Comparison of ENCODE assay signal across 17 cellular contexts in the genomic region with DNA sequence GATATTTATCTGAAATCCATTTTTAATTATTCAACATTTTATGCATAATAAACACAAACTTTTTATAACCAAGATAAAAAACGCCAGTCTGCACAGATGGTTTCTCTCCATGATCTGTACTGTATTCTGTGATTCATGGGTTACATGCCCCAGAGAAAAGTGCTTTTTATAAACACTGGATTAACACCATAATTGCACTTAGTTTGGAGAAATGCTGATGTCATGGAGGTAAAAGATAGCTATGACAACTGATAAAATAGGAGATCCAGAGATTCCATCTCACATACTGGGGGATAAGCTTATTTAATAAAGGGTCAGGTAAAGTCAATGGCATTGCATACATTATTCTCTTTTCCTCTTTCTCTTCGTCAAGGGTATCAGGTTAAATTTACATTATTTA.
DNase-seq lines count a peak whose midpoint lies in the region; TF ChIP-seq lines count a peak whose summit lies in the region.
"Had no signal": no experiment of that assay in that cellular context is flagged by ENCODE, and none has a peak within 500 bp of the region (broad histone marks: within the 10 kb centered on the region; RNA-seq: fewer than 3 reads in every experiment).

No MANE protein-coding gene starts in this region.

- H3K9me3 ChIP-seq in SK-N-MC (ENCODE audit: low read depth, low read length) (no peaks in the 10 kb centered on the region), mesenchymal stem cell (ENCODE audit: control insufficient read depth, low read length) (no peaks in the 10 kb centered on the region), hepatocyte (ENCODE audit: low read depth) (no peaks in the 10 kb centered on the region)
- H3K9me3 ChIP-seq: BLaER1 had no signal

- no peak overlapping the region for H3K4me2 ChIP-seq in mesenchymal stem cell (ENCODE audit: low read length, poor library complexity, severe bottlenecking)
- H3K4me2 ChIP-seq in hepatocyte = no peak overlapping the region
- H3K4me2 ChIP-seq: BLaER1 had no signal

- H3K36me3 Mint-ChIP-seq in nephron progenitor cell (ENCODE audit: low read depth) = no peaks in the 10 kb centered on the region
- H3K36me3 Mint-ChIP-seq: CD14-positive monocyte; CD4-positive, alpha-beta memory T cell had no signal

- H3K27ac ChIP-seq in SK-N-MC = peak overlapping the region; percentile 75; the same call in 1 of the 2 replicates
- H3K27ac ChIP-seq in mesenchymal stem cell (ENCODE audit: low read length, poor library complexity, severe bottlenecking) = no peak overlapping the region
- H3K27ac ChIP-seq in hepatocyte = no peak overlapping the region
- H3K27ac ChIP-seq: BLaER1, GM23248 had no signal

- no peak overlapping the region for H3K9ac ChIP-seq in SK-N-MC (ENCODE audit: insufficient read length)
- no peak overlapping the region for H3K9ac ChIP-seq in mesenchymal stem cell (ENCODE audit: low read length)
- H3K9ac ChIP-seq: BLaER1, GM23248 had no signal

- no peak overlapping the region for H4K8ac ChIP-seq in mesenchymal stem cell (ENCODE audit: low read length)

- no peaks in the 10 kb centered on the region for H3K27me3 Mint-ChIP-seq in nephron progenitor cell (ENCODE audit: low read depth, poor library complexity)
- H3K27me3 Mint-ChIP-seq: CD4-positive, alpha-beta memory T cell had no signal

- H3K36me3 ChIP-seq in SK-N-MC (ENCODE audit: insufficient read depth, low read length) = no peaks in the 10 kb centered on the region
- H3K36me3 ChIP-seq in mesenchymal stem cell (ENCODE audit: control insufficient read depth in 1 of 2, insufficient read depth in 2 of 2, low read depth in 1 of 2, low read length in 2 of 2) = no peaks in the 10 kb centered on the region
- no peaks in the 10 kb centered on the region for H3K36me3 ChIP-seq in hepatocyte (replicated peaks; ENCODE audit: insufficient read depth, low read depth)
- H3K36me3 ChIP-seq: BLaER1 had no signal

- no peak overlapping the region for H3K18ac ChIP-seq in mesenchymal stem cell (ENCODE audit: low read depth in 1 of 2, low read length in 2 of 2)

- H3K14ac ChIP-seq in mesenchymal stem cell (ENCODE audit: low read length in 2 of 2) = no peak overlapping the region

- H3K4me1 ChIP-seq in mesenchymal stem cell (ENCODE audit: control insufficient read depth, insufficient read depth, low read depth, low read length) (no peaks in the 10 kb centered on the region), hepatocyte (ENCODE audit: insufficient read depth) (no peaks in the 10 kb centered on the region)
- H3K4me1 ChIP-seq: BLaER1 had no signal

- H3K4me1 Mint-ChIP-seq in nephron progenitor cell = no peaks in the 10 kb centered on the region
- H3K4me1 Mint-ChIP-seq: CD14-positive monocyte; CD4-positive, alpha-beta memory T cell had no signal

- H4K91ac ChIP-seq in mesenchymal stem cell (ENCODE audit: low read length) = no peak overlapping the region

- H3K27me3 ChIP-seq in mesenchymal stem cell (ENCODE audit: control insufficient read depth in 1 of 2, insufficient read depth in 1 of 2, low read length in 2 of 2) = no peaks in the 10 kb centered on the region
- H3K27me3 ChIP-seq in hepatocyte = no peaks in the 10 kb centered on the region
- H3K27me3 ChIP-seq: BLaER1 had no signal

- no peaks in the 10 kb centered on the region for H3K9me3 Mint-ChIP-seq in nephron progenitor cell

- no peak overlapping the region for H2BK12ac ChIP-seq in mesenchymal stem cell (ENCODE audit: low read length in 2 of 2)

- no peaks in the 10 kb centered on the region for H3K79me2 ChIP-seq in hepatocyte

- TF ChIP-seq CTCF in hepatocyte (IDR thresholded peaks at IDR 0.05; ENCODE audit: poor library complexity) = no peak
- TF ChIP-seq CTCF in nephron progenitor cell (IDR thresholded peaks at IDR 0.05) = no peak

- DNase-seq in H4 (ENCODE audit: low spot score) = peak; percentile 19
- DNase-seq in SK-N-MC (ENCODE audit: low read depth, low spot score) = no peak
- peak; percentile 26 for DNase-seq in mesenchymal stem cell
- no peak for DNase-seq in hepatocyte (ENCODE audit: low spot score)
- DNase-seq in dermis blood vessel endothelial cell = no peak
- no peak for DNase-seq in nephron progenitor cell
- DNase-seq in DMS153 treated with DMSO at 0.1 percent for 48 hours (lab: John Stamatoyannopoulos, UW; ENCODE audit: unreplicated experiment) = no peak
- DNase-seq: AML-193; CD4-positive, alpha-beta memory T cell; DMS153; DMS79 treated with DMSO at 0.1 percent for 48 hours; GM23248; HFFc6; IMR-90 had no signal

- no peak overlapping the region for H3K23ac ChIP-seq in mesenchymal stem cell (ENCODE audit: low read length in 2 of 2)

- H2AK5ac ChIP-seq in mesenchymal stem cell (ENCODE audit: low read length, severe bottlenecking) = no peak overlapping the region

- no peak overlapping the region for H3K4me3 Mint-ChIP-seq in nephron progenitor cell
- H3K4me3 Mint-ChIP-seq: CD14-positive monocyte; CD4-positive, alpha-beta memory T cell; HFFc6 had no signal

- no peak overlapping the region for H2BK5ac ChIP-seq in mesenchymal stem cell (ENCODE audit: low read depth, low read length, poor library complexity, severe bottlenecking)

- H3K4me3 ChIP-seq in SK-N-MC (peak overlapping the region; percentile 47; the same call in 1 of the 2 replicates), mesenchymal stem cell (ENCODE audit: insufficient read depth in 1 of 2, low read depth in 1 of 2, low read length in 2 of 2) (no peak overlapping the region), hepatocyte (no peak overlapping the region)
- H3K4me3 ChIP-seq: BLaER1, GM23248, K562 had no signal

- H3K27ac Mint-ChIP-seq in nephron progenitor cell = no peak overlapping the region
- H3K27ac Mint-ChIP-seq: CD14-positive monocyte; CD4-positive, alpha-beta memory T cell; HFFc6 had no signal

- H3K9me2 ChIP-seq in hepatocyte (replicated peaks; ENCODE audit: insufficient read depth) = no peaks in the 10 kb centered on the region

- H2BK15ac ChIP-seq in mesenchymal stem cell (ENCODE audit: low read depth, poor library complexity, severe bottlenecking) = no peak overlapping the region

- no peaks in the 10 kb centered on the region for H4K20me1 ChIP-seq in hepatocyte (ENCODE audit: insufficient read depth, poor library complexity, severe bottlenecking)
- H4K20me1 ChIP-seq: BLaER1 had no signal

- 0% methylated on average over 1 of the region's 2 CpGs for WGBS in mesenchymal stem cell
- WGBS in hepatocyte (ENCODE audit: low lambda C conversion rate, missing lambda C conversion rate) = 52% methylated on average over 2 of the region's 2 CpGs

- no peaks in the 10 kb centered on the region for H3K79me1 ChIP-seq in mesenchymal stem cell (replicated peaks; ENCODE audit: low read length, poor library complexity, severe bottlenecking)

- H2BK120ac ChIP-seq in mesenchymal stem cell (ENCODE audit: low read depth, low read length) = no peak overlapping the region

- H3K4ac ChIP-seq in mesenchymal stem cell (ENCODE audit: low read depth in 1 of 2, low read length in 2 of 2) = no peak overlapping the region

- no peak overlapping the region for H2AFZ ChIP-seq in mesenchymal stem cell (ENCODE audit: low read depth, low read length)
- no peak overlapping the region for H2AFZ ChIP-seq in hepatocyte
- H2AFZ ChIP-seq: GM23248 had no signal

Comparison
In these comparisons a context has a peak if more than half of its experiments do, and no peak if none do; other contexts are left out.
1. DNase-seq: peak in H4 (single experiment) and mesenchymal stem cell (single experiment); none in SK-N-MC (single experiment), hepatocyte (single experiment), dermis blood vessel endothelial cell (single experiment), nephron progenitor cell (single experiment) and DMS153 treated with DMSO at 0.1 percent for 48 hours (single experiment).